1 cellular context compared by ENCODE assay signal in genomic region chr4:105305019-105305836, GRCh38.
TF ChIP-seq lines count a peak whose summit lies in the region.

No MANE protein-coding gene starts in this region.

TF ChIP-seq in GM12878, 131 proteins besides CTCF, POLR2A, EP300 and RAD21 (continued from another document):
- TF ChIP-seq REST (IDR thresholded peaks at IDR 0.05; ENCODE audit: low read depth, low read length) = no peak
- no peak for TF ChIP-seq TCF3 (IDR thresholded peaks at IDR 0.05; ENCODE audit: borderline replicate concordance, insufficient read depth, low read depth, low read length)
- no peak for TF ChIP-seq ZNF687 (IDR thresholded peaks at IDR 0.05)
- no peak for TF ChIP-seq CHD1 (IDR thresholded peaks at IDR 0.05; ENCODE audit: low read depth, low read length)
- no peak for TF ChIP-seq NRF1 (conservative IDR thresholded peaks at IDR 0.05; ENCODE audit: low read depth, low read length)
- TF ChIP-seq HCFC1 (IDR thresholded peaks at IDR 0.05; ENCODE audit: low read length) = no peak
- TF ChIP-seq MXI1 (IDR thresholded peaks at IDR 0.05; ENCODE audit: low read depth, low read length) = no peak
- TF ChIP-seq NKRF (conservative IDR thresholded peaks at IDR 0.05) = no peak
- TF ChIP-seq BCL11A (IDR thresholded peaks at IDR 0.05; ENCODE audit: low read depth, low read length) = peak; percentile 57; the same call in 1 of the 2 replicates
- no peak for TF ChIP-seq ZNF24 (IDR thresholded peaks at IDR 0.05)
- peak; percentile 97 for TF ChIP-seq MEF2A (IDR thresholded peaks at IDR 0.05; ENCODE audit: insufficient read depth, low read depth, low read length)
- no peak for TF ChIP-seq ZNF207 (IDR thresholded peaks at IDR 0.05; ENCODE audit: borderline replicate concordance)
- TF ChIP-seq ZBTB40 (IDR thresholded peaks at IDR 0.05; ENCODE audit: borderline replicate concordance) = no peak
- no peak for TF ChIP-seq CBX3 (IDR thresholded peaks at IDR 0.05; ENCODE audit: borderline replicate concordance, low read depth)
- TF ChIP-seq POLR2AphosphoS2 (IDR thresholded peaks at IDR 0.05; ENCODE audit: low read depth, low read length) = no peak
- no peak for TF ChIP-seq SMAD5 (IDR thresholded peaks at IDR 0.05; ENCODE audit: low read depth)
- TF ChIP-seq PAX8 (IDR thresholded peaks at IDR 0.05) = no peak
- TF ChIP-seq CREM (IDR thresholded peaks at IDR 0.05; ENCODE audit: low read depth) = peak; percentile 79
- TF ChIP-seq SPI1 (IDR thresholded peaks at IDR 0.05; ENCODE audit: borderline replicate concordance, insufficient read depth, low read depth, low read length) = no peak
- TF ChIP-seq RFX5 (IDR thresholded peaks at IDR 0.05; ENCODE audit: low read depth, low read length) = no peak
- 0 out of 2 replicates have a peak, but pooled peaks have one; percentile 23 for TF ChIP-seq GATAD2B (conservative IDR thresholded peaks at IDR 0.05; ENCODE audit: low read depth)
- no peak for TF ChIP-seq KAT2A (conservative IDR thresholded peaks at IDR 0.05; ENCODE audit: control insufficient read depth, low read depth, low read length)
- no peak for TF ChIP-seq CHD2 (IDR thresholded peaks at IDR 0.05; ENCODE audit: borderline replicate concordance, low read depth, low read length)
- TF ChIP-seq ZBED1 (IDR thresholded peaks at IDR 0.05; ENCODE audit: borderline replicate concordance) = peak; percentile 79
- TF ChIP-seq FOS (IDR thresholded peaks at IDR 0.05; ENCODE audit: borderline replicate concordance, extremely low read depth, insufficient read length) = no peak
- TF ChIP-seq EED (IDR thresholded peaks at IDR 0.05; ENCODE audit: low read depth) = peak; percentile 68; the same call in 1 of the 2 replicates
- peak; percentile 65; the same call in 1 of the 2 replicates for TF ChIP-seq NBN (IDR thresholded peaks at IDR 0.05)
- TF ChIP-seq PRDM15 (CRISPR knock-in tag; IDR thresholded peaks at IDR 0.05) = no peak
- TF ChIP-seq KDM1A (IDR thresholded peaks at IDR 0.05; ENCODE audit: borderline replicate concordance) = no peak
